Comparison of ENCODE assay signal across 1 cellular context in the genomic region with DNA sequence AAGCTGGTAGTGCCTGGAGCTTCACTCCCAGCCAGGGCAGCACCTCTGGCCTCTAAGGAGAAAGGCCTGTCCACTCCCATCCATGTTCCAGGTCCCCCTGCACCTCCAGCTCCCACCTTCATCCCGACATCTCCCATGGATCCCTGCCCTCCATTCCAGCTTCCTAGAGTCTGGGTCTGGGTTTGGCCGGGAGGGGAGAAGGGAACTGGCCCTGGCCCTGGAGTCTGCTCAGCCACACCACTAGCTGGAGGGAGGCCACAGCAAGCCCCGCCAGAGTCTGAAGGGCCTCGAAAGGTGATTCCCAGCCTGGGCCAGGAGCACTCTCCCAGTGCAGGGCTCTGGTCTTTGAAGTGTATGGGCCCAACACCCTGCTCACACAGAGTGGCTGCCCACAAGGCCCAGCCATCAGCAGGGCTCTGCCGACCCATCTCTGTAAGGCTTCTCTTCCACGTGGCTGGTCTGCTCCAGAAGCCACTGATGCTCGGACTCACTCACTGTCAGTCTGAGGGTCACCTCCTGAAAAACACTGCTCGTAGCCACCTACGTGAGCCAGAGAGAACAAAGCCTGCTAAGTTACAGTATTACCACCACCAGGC.
A peak's percentile ranks its signal among the peaks of the same experiment; 100 is the strongest.
TF ChIP-seq lines count a peak whose summit lies in the region.

No MANE protein-coding gene starts in this region.

TF ChIP-seq in HepG2, 621 proteins besides CTCF, POLR2A, EP300 and RAD21 (continued from another document):
- TF ChIP-seq, protein P1, sequence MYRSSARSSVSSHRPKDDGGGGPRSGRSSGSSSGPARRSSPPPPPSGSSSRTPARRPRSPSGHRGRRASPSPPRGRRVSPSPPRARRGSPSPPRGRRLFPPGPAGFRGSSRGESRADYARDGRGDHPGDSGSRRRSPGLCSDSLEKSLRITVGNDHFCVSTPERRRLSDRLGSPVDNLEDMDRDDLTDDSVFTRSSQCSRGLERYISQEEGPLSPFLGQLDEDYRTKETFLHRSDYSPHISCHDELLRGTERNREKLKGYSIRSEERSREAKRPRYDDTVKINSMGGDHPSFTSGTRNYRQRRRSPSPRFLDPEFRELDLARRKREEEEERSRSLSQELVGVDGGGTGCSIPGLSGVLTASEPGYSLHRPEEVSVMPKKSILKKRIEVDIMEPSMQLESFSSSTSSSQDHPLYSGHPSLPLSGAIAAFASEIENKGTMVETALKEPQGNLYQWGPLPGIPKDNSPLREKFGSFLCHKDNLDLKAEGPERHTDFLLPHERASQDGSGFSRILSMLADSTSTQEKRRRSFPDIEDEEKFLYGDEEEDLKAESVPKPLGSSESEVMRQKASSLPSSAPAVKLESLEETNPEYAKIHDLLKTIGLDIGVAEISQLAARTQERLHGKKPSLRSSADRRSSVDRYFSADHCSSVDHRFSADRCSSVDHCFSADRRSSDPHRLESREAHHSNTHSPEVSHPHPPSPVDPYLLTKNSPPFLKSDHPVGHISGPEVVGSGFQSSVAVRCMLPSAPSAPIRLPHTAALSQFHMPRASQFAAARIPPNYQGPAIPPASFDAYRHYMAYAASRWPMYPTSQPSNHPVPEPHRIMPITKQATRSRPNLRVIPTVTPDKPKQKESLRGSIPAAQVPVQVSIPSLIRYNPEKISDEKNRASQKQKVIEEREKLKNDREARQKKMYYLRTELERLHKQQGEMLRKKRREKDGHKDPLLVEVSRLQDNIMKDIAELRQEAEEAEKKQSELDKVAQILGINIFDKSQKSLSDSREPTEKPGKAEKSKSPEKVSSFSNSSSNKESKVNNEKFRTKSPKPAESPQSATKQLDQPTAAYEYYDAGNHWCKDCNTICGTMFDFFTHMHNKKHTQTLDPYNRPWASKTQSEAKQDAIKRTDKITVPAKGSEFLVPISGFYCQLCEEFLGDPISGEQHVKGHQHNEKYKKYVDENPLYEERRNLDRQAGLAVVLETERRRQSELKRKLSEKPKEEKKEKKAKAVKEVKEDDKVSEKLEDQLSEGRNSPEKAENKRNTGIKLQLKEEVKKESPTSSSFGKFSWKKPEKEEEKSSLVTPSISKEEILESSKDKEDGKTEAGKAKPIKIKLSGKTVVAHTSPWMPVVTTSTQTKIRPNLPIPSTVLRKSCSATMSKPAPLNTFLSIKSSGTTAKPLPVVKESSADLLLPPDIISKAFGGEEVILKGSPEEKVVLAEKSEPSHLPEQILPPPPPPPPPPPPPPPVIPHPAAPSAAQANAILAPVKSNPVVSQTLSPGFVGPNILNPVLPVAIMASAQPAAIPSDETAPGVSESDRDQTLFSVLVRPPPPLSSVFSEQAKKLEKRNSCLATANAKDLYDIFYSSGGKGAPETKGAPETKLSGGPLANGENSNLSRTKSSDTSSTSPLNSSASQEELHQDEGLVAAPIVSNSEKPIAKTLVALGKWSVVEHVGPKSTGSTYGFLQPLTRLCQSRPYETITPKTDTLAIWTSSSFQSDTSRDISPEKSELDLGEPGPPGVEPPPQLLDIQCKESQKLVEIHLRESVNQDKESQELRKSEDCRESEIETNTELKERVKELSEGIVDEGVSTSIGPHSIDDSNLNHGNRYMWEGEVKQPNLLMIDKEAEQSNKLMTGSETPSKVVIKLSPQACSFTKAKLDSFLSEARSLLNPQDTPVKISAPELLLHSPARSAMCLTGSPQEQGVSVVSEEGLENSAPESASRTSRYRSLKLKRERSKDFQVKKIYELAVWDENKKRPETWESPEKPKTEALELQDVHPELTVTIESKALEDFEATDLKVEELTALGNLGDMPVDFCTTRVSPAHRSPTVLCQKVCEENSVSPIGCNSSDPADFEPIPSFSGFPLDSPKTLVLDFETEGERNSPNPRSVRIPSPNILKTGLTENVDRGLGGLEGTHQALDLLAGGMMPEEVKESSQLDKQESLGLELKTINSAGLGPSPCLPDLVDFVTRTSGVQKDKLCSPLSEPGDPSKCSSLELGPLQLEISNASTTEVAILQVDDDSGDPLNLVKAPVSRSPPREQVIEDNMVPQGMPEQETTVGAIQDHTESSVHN (CRISPR knock-in tag; IDR thresholded peaks at IDR 0.05), result no peak
- TF ChIP-seq ZNF430 (CRISPR knock-in tag; IDR thresholded peaks at IDR 0.05) (0 out of 2 replicates have a peak, but pooled peaks have one; percentile 9), ZNF367 (CRISPR knock-in tag; IDR thresholded peaks at IDR 0.05; ENCODE audit: borderline replicate concordance) (no peak), DPF2 (CRISPR knock-in tag; IDR thresholded peaks at IDR 0.05; ENCODE audit: borderline replicate concordance, low read depth) (no peak), SP1 (IDR thresholded peaks at IDR 0.05) (no peak), SP1 (CRISPR knock-in tag; IDR thresholded peaks at IDR 0.05) (no peak), TEAD3 (CRISPR knock-in tag; optimal IDR thresholded peaks at IDR 0.05; ENCODE audit: borderline replicate concordance) (no peak), ARNT (IDR thresholded peaks at IDR 0.05) (no peak), FOXK1 (CRISPR knock-in tag; IDR thresholded peaks at IDR 0.05; ENCODE audit: borderline replicate concordance, low read depth) (no peak), ZSCAN31 (CRISPR knock-in tag; IDR thresholded peaks at IDR 0.05; ENCODE audit: low read depth) (no peak; the same call in 1 of the 2 replicates), ASH2L (IDR thresholded peaks at IDR 0.05; ENCODE audit: insufficient read length, low read depth, low read length) (no peak), ZNF33A (CRISPR knock-in tag; IDR thresholded peaks at IDR 0.05; ENCODE audit: borderline replicate concordance) (0 out of 2 replicates have a peak, but pooled peaks have one; percentile 24), ZC3H4 (CRISPR knock-in tag; IDR thresholded peaks at IDR 0.05; ENCODE audit: borderline replicate concordance) (0 out of 2 replicates have a peak, but pooled peaks have one; percentile 61), ZNF570 (CRISPR knock-in tag; IDR thresholded peaks at IDR 0.05; ENCODE audit: borderline replicate concordance) (no peak), RCOR2 (CRISPR knock-in tag; IDR thresholded peaks at IDR 0.05) (no peak), JARID2 (CRISPR knock-in tag; IDR thresholded peaks at IDR 0.05; ENCODE audit: insufficient replicate concordance) (no peak), RNF2 (conservative IDR thresholded peaks at IDR 0.05; ENCODE audit: low read depth) (no peak), ZFP82 (CRISPR knock-in tag; IDR thresholded peaks at IDR 0.05; ENCODE audit: borderline replicate concordance) (0 out of 2 replicates have a peak, but pooled peaks have one; percentile 84), ZNF589 (CRISPR knock-in tag; conservative IDR thresholded peaks at IDR 0.05) (no peak), RORA (CRISPR knock-in tag; IDR thresholded peaks at IDR 0.05) (no peak), ZMYM2 (CRISPR knock-in tag; IDR thresholded peaks at IDR 0.05) (no peak), ZNF678 (CRISPR knock-in tag; IDR thresholded peaks at IDR 0.05) (no peak), TAF1 (CRISPR knock-in tag; IDR thresholded peaks at IDR 0.05) (no peak), SMAD9 (CRISPR knock-in tag; IDR thresholded peaks at IDR 0.05) (0 out of 2 replicates have a peak, but pooled peaks have one; percentile 72), ZNF562 (CRISPR knock-in tag; IDR thresholded peaks at IDR 0.05; ENCODE audit: borderline replicate concordance) (no peak), ZKSCAN5 (CRISPR knock-in tag; IDR thresholded peaks at IDR 0.05) (no peak), ZNF792 (CRISPR knock-in tag; IDR thresholded peaks at IDR 0.05) (no peak), POGZ (CRISPR knock-in tag; IDR thresholded peaks at IDR 0.05) (no peak), SKIL (CRISPR knock-in tag; IDR thresholded peaks at IDR 0.05; ENCODE audit: borderline replicate concordance) (no peak), ZFYVE20 (CRISPR knock-in tag; IDR thresholded peaks at IDR 0.05; ENCODE audit: borderline replicate concordance, low read depth) (no peak), RBFOX2 (IDR thresholded peaks at IDR 0.05; ENCODE audit: low read depth, low read length) (peak; percentile 28; the same call in 1 of the 2 replicates), TAF15 (IDR thresholded peaks at IDR 0.05; ENCODE audit: low read depth, low read length, poor library complexity, severe bottlenecking) (no peak)
- TF ChIP-seq, protein P2, sequence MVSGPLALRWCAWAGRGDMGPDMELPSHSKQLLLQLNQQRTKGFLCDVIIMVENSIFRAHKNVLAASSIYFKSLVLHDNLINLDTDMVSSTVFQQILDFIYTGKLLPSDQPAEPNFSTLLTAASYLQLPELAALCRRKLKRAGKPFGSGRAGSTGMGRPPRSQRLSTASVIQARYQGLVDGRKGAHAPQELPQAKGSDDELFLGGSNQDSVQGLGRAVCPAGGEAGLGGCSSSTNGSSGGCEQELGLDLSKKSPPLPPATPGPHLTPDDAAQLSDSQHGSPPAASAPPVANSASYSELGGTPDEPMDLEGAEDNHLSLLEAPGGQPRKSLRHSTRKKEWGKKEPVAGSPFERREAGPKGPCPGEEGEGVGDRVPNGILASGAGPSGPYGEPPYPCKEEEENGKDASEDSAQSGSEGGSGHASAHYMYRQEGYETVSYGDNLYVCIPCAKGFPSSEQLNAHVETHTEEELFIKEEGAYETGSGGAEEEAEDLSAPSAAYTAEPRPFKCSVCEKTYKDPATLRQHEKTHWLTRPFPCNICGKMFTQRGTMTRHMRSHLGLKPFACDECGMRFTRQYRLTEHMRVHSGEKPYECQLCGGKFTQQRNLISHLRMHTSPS (CRISPR knock-in tag; IDR thresholded peaks at IDR 0.05; ENCODE audit: low read depth), result no peak
- TF ChIP-seq, protein P3, sequence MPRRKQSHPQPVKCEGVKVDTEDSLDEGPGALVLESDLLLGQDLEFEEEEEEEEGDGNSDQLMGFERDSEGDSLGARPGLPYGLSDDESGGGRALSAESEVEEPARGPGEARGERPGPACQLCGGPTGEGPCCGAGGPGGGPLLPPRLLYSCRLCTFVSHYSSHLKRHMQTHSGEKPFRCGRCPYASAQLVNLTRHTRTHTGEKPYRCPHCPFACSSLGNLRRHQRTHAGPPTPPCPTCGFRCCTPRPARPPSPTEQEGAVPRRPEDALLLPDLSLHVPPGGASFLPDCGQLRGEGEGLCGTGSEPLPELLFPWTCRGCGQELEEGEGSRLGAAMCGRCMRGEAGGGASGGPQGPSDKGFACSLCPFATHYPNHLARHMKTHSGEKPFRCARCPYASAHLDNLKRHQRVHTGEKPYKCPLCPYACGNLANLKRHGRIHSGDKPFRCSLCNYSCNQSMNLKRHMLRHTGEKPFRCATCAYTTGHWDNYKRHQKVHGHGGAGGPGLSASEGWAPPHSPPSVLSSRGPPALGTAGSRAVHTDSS (CRISPR knock-in tag; conservative IDR thresholded peaks at IDR 0.05), result no peak
- TF ChIP-seq, protein P4, sequence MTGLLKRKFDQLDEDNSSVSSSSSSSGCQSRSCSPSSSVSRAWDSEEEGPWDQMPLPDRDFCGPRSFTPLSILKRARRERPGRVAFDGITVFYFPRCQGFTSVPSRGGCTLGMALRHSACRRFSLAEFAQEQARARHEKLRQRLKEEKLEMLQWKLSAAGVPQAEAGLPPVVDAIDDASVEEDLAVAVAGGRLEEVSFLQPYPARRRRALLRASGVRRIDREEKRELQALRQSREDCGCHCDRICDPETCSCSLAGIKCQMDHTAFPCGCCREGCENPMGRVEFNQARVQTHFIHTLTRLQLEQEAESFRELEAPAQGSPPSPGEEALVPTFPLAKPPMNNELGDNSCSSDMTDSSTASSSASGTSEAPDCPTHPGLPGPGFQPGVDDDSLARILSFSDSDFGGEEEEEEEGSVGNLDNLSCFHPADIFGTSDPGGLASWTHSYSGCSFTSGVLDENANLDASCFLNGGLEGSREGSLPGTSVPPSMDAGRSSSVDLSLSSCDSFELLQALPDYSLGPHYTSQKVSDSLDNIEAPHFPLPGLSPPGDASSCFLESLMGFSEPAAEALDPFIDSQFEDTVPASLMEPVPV (CRISPR knock-in tag; IDR thresholded peaks at IDR 0.05), result 0 out of 2 replicates have a peak, but pooled peaks have one; percentile 10
TF ChIP-seq in HepG2: peak in this region for 18.
